ENCODE assay signal across 26 cellular contexts in genomic region chr11:15910761-15911160, GRCh38.
DNase-seq lines count a peak whose midpoint lies in the region; ATAC-seq and TF ChIP-seq lines count a peak whose summit lies in the region.
"Had no signal": no experiment of that assay in that cellular context is flagged by ENCODE, and none has a peak within 500 bp of the region (broad histone marks: within the 10 kb centered on the region; RNA-seq: fewer than 3 reads in every experiment).

No MANE protein-coding gene starts in this region.

- no peak for TF ChIP-seq CTCF in MCF 10A (IDR thresholded peaks at IDR 0.05; ENCODE audit: unreplicated experiment)
- no peak for TF ChIP-seq CTCF in breast epithelium (IDR thresholded peaks at IDR 0.05)
- TF ChIP-seq CTCF in endodermal cell (conservative IDR thresholded peaks at IDR 0.05) = no peak
- no peak for TF ChIP-seq CTCF in mesothelial cell of epicardium (IDR thresholded peaks at IDR 0.05; ENCODE audit: unreplicated experiment)
- TF ChIP-seq CTCF in upper lobe of right lung (IDR thresholded peaks at IDR 0.05) = no peak
- TF ChIP-seq CTCF in Calu3 (IDR thresholded peaks at IDR 0.05; ENCODE audit: unreplicated experiment) = no peak

- no peak overlapping the region for H3K18ac ChIP-seq in mesenchymal stem cell (ENCODE audit: low read depth in 1 of 2, low read length in 2 of 2)

- H3K4me3 ChIP-seq in breast epithelium (no peak overlapping the region), endodermal cell (ENCODE audit: low read length) (peak overlapping the region; percentile 10), upper lobe of right lung (no peak overlapping the region), mesenchymal stem cell (ENCODE audit: insufficient read depth in 1 of 2, low read depth in 1 of 2, low read length in 2 of 2) (no peak overlapping the region)
- H3K4me3 ChIP-seq: SJCRH30 had no signal

- H3K9me3 Mint-ChIP-seq in MCF 10A (ENCODE audit: unreplicated experiment) (peaks cover 2% of the 10 kb centered on the region), endodermal cell (no peaks in the 10 kb centered on the region), mesothelial cell of epicardium (no peaks in the 10 kb centered on the region), Calu3 (ENCODE audit: low read depth, unreplicated experiment) (no peaks in the 10 kb centered on the region)

- no TSS peak for BruUV-seq in MCF 10A (replicated peaks; lab: Mats Ljungman, UMichigan)
- no TSS peak for BruUV-seq in Calu3 (replicated peaks; lab: Mats Ljungman, UMichigan)

- H3K14ac ChIP-seq in mesenchymal stem cell (ENCODE audit: low read length in 2 of 2) = peak overlapping the region in 1 of 2 experiments; percentile 66

- POLR2A ChIA-PET in MCF 10A (lab: Yijun Ruan, JAX) = interaction anchor here (0.7 kb wide), 1 partner anchor 36 kb away, joined by 3 read pairs; no protein-coding TSS in a partner anchor

- H3K27me3 ChIP-seq in breast epithelium = no peaks in the 10 kb centered on the region
- no peaks in the 10 kb centered on the region for H3K27me3 ChIP-seq in endodermal cell (ENCODE audit: control insufficient read depth, insufficient read depth, low read length, poor library complexity, severe bottlenecking)
- H3K27me3 ChIP-seq in upper lobe of right lung = no peaks in the 10 kb centered on the region
- H3K27me3 ChIP-seq in mesenchymal stem cell (ENCODE audit: control insufficient read depth in 1 of 2, insufficient read depth in 1 of 2, low read length in 2 of 2) = peaks cover 6 to 35% of the 10 kb centered on the region in 2 experiments
- H3K27me3 ChIP-seq: BE2C, SJCRH30 had no signal

- H3K4me1 Mint-ChIP-seq in MCF 10A (ENCODE audit: insufficient read depth, unreplicated experiment) (peaks cover 6% of the 10 kb centered on the region), endodermal cell (peaks cover 22% of the 10 kb centered on the region), mesothelial cell of epicardium (peaks cover 23% of the 10 kb centered on the region), Calu3 (ENCODE audit: low read depth, unreplicated experiment) (peaks cover 7% of the 10 kb centered on the region)
- H3K4me1 Mint-ChIP-seq: CD8-positive, alpha-beta memory T cell had no signal

- no peak overlapping the region for H2BK120ac ChIP-seq in mesenchymal stem cell (ENCODE audit: low read depth, low read length)

- H2BK15ac ChIP-seq in mesenchymal stem cell (ENCODE audit: low read depth, poor library complexity, severe bottlenecking) = no peak overlapping the region

- H3K27ac ChIP-seq in breast epithelium (no peak overlapping the region), endodermal cell (ENCODE audit: low read depth, low read length) (no peak overlapping the region), upper lobe of right lung (no peak overlapping the region), mesenchymal stem cell (ENCODE audit: low read length, poor library complexity, severe bottlenecking) (no peak overlapping the region)
- H3K27ac ChIP-seq: SJCRH30 had no signal

- no peak overlapping the region for H2AFZ ChIP-seq in mesenchymal stem cell (ENCODE audit: low read depth, low read length)

- no peak overlapping the region for H2BK5ac ChIP-seq in mesenchymal stem cell (ENCODE audit: low read depth, low read length, poor library complexity, severe bottlenecking)

- H3K4me3 Mint-ChIP-seq in MCF 10A (ENCODE audit: unreplicated experiment) (no peak overlapping the region), endodermal cell (peak overlapping the region; percentile 12), mesothelial cell of epicardium (no peak overlapping the region), Calu3 (ENCODE audit: low read depth, unreplicated experiment) (no peak overlapping the region)
- H3K4me3 Mint-ChIP-seq: CD14-positive monocyte; CD8-positive, alpha-beta memory T cell had no signal

- DNase-seq in MCF 10A (ENCODE audit: unreplicated experiment) (no peak), breast epithelium (ENCODE audit: low spot score in 2 of 2) (no peak), endodermal cell (peak; percentile 90), mesothelial cell of epicardium (ENCODE audit: low spot score in 2 of 2, unreplicated experiment in 2 of 2) (no peak), upper lobe of right lung (peak; percentile 48), SHP77 treated with DMSO at 0.1 percent for 48 hours (lab: John Stamatoyannopoulos, UW) (no peak), mesenchymal stem cell (no peak), Calu3 (no peak)
- DNase-seq: 8988T; ACHN; BE2C; CD8-positive, alpha-beta memory T cell; DMS153; DND-41; Kasumi-1; NCI-H1105; NCI-H1436 treated with DMSO at 0.1 percent for 48 hours; NCI-H187 treated with DMSO at 0.1 percent for 48 hours; NCI-H2107; NCI-H446; NCI-H524 treated with DMSO at 0.1 percent for 48 hours; NCI-H774; PC-3; SJCRH30 had no signal

- no peak for ATAC-seq in upper lobe of right lung
- ATAC-seq: HepG2, PC-3 had no signal

- H3K27ac Mint-ChIP-seq in MCF 10A (ENCODE audit: low read depth, unreplicated experiment) (peak overlapping the region; percentile 50), endodermal cell (peak overlapping the region; percentile 91), mesothelial cell of epicardium (peak overlapping the region; percentile 83), Calu3 (ENCODE audit: unreplicated experiment) (no peak overlapping the region)
- H3K27ac Mint-ChIP-seq: CD8-positive, alpha-beta memory T cell had no signal

- no peak overlapping the region for H3K23ac ChIP-seq in mesenchymal stem cell (ENCODE audit: low read length in 2 of 2)

- H3K4ac ChIP-seq in mesenchymal stem cell (ENCODE audit: low read depth in 1 of 2, low read length in 2 of 2) = no peak overlapping the region

- intact Hi-C loops in MCF 10A (cut with micrococcal nuclease) = no loop called here
- intact Hi-C loops in breast epithelium (cut with DNase I; ENCODE audit: low total_unique reads) = no loop called here
- intact Hi-C loops in upper lobe of right lung (cut with DNase I) = no loop called here
- intact Hi-C loops in Calu3 (cut with micrococcal nuclease; ENCODE audit: unreplicated experiment) = no loop called here

- no peak for TF ChIP-seq POLR2A in breast epithelium (IDR thresholded peaks at IDR 0.05)

- H3K27me3 Mint-ChIP-seq in MCF 10A (ENCODE audit: insufficient read depth, unreplicated experiment) = no peaks in the 10 kb centered on the region
- peaks cover 8% of the 10 kb centered on the region for H3K27me3 Mint-ChIP-seq in endodermal cell (ENCODE audit: insufficient read depth)
- peaks cover 2% of the 10 kb centered on the region for H3K27me3 Mint-ChIP-seq in mesothelial cell of epicardium (ENCODE audit: low read depth)
- H3K27me3 Mint-ChIP-seq in Calu3 (ENCODE audit: unreplicated experiment) = no peaks in the 10 kb centered on the region
- H3K27me3 Mint-ChIP-seq: CD8-positive, alpha-beta memory T cell had no signal

- H3K36me3 ChIP-seq in breast epithelium (no peaks in the 10 kb centered on the region), endodermal cell (ENCODE audit: control insufficient read depth, insufficient read depth, low read length) (no peaks in the 10 kb centered on the region), upper lobe of right lung (no peaks in the 10 kb centered on the region), mesenchymal stem cell (ENCODE audit: control insufficient read depth in 1 of 2, insufficient read depth in 2 of 2, low read depth in 1 of 2, low read length in 2 of 2) (no peaks in the 10 kb centered on the region)
- H3K36me3 ChIP-seq: BE2C, SJCRH30 had no signal

- no peak overlapping the region for H4K8ac ChIP-seq in mesenchymal stem cell (ENCODE audit: low read length)

- H2AK5ac ChIP-seq in mesenchymal stem cell (ENCODE audit: low read length, severe bottlenecking) = no peak overlapping the region

- H3K9me3 ChIP-seq in breast epithelium = no peaks in the 10 kb centered on the region
- no peaks in the 10 kb centered on the region for H3K9me3 ChIP-seq in endodermal cell (ENCODE audit: control insufficient read depth, low read length)
- H3K9me3 ChIP-seq in upper lobe of right lung = no peaks in the 10 kb centered on the region
- H3K9me3 ChIP-seq in mesenchymal stem cell (ENCODE audit: control insufficient read depth, low read length) = no peaks in the 10 kb centered on the region
- H3K9me3 ChIP-seq: BE2C, SJCRH30 had no signal

- no peaks in the 10 kb centered on the region for H3K4me1 ChIP-seq in breast epithelium
- H3K4me1 ChIP-seq in endodermal cell (ENCODE audit: control insufficient read depth, insufficient read depth, low read length) = peaks cover 9% of the 10 kb centered on the region
- peaks cover 5% of the 10 kb centered on the region for H3K4me1 ChIP-seq in upper lobe of right lung
- H3K4me1 ChIP-seq in mesenchymal stem cell (ENCODE audit: control insufficient read depth, insufficient read depth, low read depth, low read length) = no peaks in the 10 kb centered on the region
- H3K4me1 ChIP-seq: BE2C, SJCRH30 had no signal

- peak overlapping the region in 1 of 2 experiments; percentile 43 for H2BK12ac ChIP-seq in mesenchymal stem cell (ENCODE audit: low read length in 2 of 2)

- H3K9ac ChIP-seq in endodermal cell (ENCODE audit: extremely low read depth, low read length, poor library complexity, severe bottlenecking) (no peak overlapping the region), mesenchymal stem cell (ENCODE audit: low read length) (no peak overlapping the region)

- WGBS in endodermal cell (ENCODE audit: insufficient coverage in 1 of 2, insufficient read length in 1 of 2), 2 experiments = 88 to 100% methylated on average over 1 to 7 of the region's 7 CpGs
- 93% methylated on average over 5 of the region's 7 CpGs for WGBS in mesenchymal stem cell

- CTCF ChIA-PET in MCF 10A (lab: Yijun Ruan, JAX) = interaction anchor here (0.6 kb wide), 2 partner anchors 39 to 44 kb away, joined by 4 to 5 read pairs; no protein-coding TSS in a partner anchor
- CTCF ChIA-PET in Calu3 (lab: Charles Lee) = no interaction called here

- H3K79me1 ChIP-seq in mesenchymal stem cell (replicated peaks; ENCODE audit: low read length, poor library complexity, severe bottlenecking) = no peaks in the 10 kb centered on the region

- no peak overlapping the region for H3K4me2 ChIP-seq in mesenchymal stem cell (ENCODE audit: low read length, poor library complexity, severe bottlenecking)

- no peaks in the 10 kb centered on the region for H3K36me3 Mint-ChIP-seq in MCF 10A (ENCODE audit: insufficient read depth, unreplicated experiment)
- no peaks in the 10 kb centered on the region for H3K36me3 Mint-ChIP-seq in endodermal cell (ENCODE audit: low read depth)
- H3K36me3 Mint-ChIP-seq in mesothelial cell of epicardium = no peaks in the 10 kb centered on the region
- H3K36me3 Mint-ChIP-seq in Calu3 (ENCODE audit: insufficient read depth, unreplicated experiment) = no peaks in the 10 kb centered on the region
- H3K36me3 Mint-ChIP-seq: CD14-positive monocyte; CD8-positive, alpha-beta memory T cell had no signal

- no peak overlapping the region for H4K91ac ChIP-seq in mesenchymal stem cell (ENCODE audit: low read length)

Comparison
In these comparisons a context has a peak if more than half of its experiments do, and no peak if none do; other contexts are left out.
1. DNase-seq: peak in endodermal cell (single experiment) and upper lobe of right lung (single experiment); none in MCF 10A (single experiment), breast epithelium (0 of 2), mesothelial cell of epicardium (0 of 2), SHP77 treated with DMSO at 0.1 percent for 48 hours (single experiment), mesenchymal stem cell (single experiment) and Calu3 (single experiment).